13 cellular contexts compared by ENCODE assay signal in genomic region chr10:3869036-3869435, GRCh38.
DNase-seq lines count a peak whose midpoint lies in the region; ATAC-seq and TF ChIP-seq lines count a peak whose summit lies in the region.
"Had no signal": no experiment of that assay in that cellular context is flagged by ENCODE, and none has a peak within 500 bp of the region (broad histone marks: within the 10 kb centered on the region; RNA-seq: fewer than 3 reads in every experiment).

No MANE protein-coding gene starts in this region.

- no peak for DNase-seq in activated naive CD8-positive, alpha-beta T cell treated with anti-CD3 and anti-CD28 coated beads for 36 hours
- peak; percentile 62 for DNase-seq in hepatocyte (ENCODE audit: low spot score)
- DNase-seq in transverse colon: peak; percentile 41
- DNase-seq in NOMO-1 (lab: John Stamatoyannopoulos, UW; ENCODE audit: unreplicated experiment in 2 of 2): no peak
- no peak for DNase-seq in middle frontal gyrus (ENCODE audit: extremely low spot score, low spot score)
- DNase-seq: NCI-H226, right cardiac atrium, upper lobe of left lung had no signal

- TF ChIP-seq CTCF in hepatocyte (IDR thresholded peaks at IDR 0.05; ENCODE audit: poor library complexity) (no peak), transverse colon (IDR thresholded peaks at IDR 0.05) (no peak)

- no peaks in the 10 kb centered on the region for H3K9me3 ChIP-seq in hepatocyte (ENCODE audit: low read depth)
- H3K9me3 ChIP-seq in transverse colon: no peaks in the 10 kb centered on the region
- H3K9me3 ChIP-seq: breast epithelium, upper lobe of left lung had no signal

- H3K36me3 Mint-ChIP-seq in activated naive CD8-positive, alpha-beta T cell: peaks cover 2% of the 10 kb centered on the region
- peaks cover 2% of the 10 kb centered on the region for H3K36me3 Mint-ChIP-seq in activated naive CD8-positive, alpha-beta T cell treated with anti-CD3 and anti-CD28 coated beads for 36 hours

- H2AFZ ChIP-seq in hepatocyte: no peak overlapping the region

- peak overlapping the region; percentile 34 for H3K27ac Mint-ChIP-seq in activated naive CD8-positive, alpha-beta T cell
- H3K27ac Mint-ChIP-seq in activated naive CD8-positive, alpha-beta T cell treated with anti-CD3 and anti-CD28 coated beads for 36 hours: no peak overlapping the region

- H4K20me1 ChIP-seq in hepatocyte (ENCODE audit: insufficient read depth, poor library complexity, severe bottlenecking): no peaks in the 10 kb centered on the region

- H3K4me3 Mint-ChIP-seq in activated naive CD8-positive, alpha-beta T cell: no peak overlapping the region
- H3K4me3 Mint-ChIP-seq in activated naive CD8-positive, alpha-beta T cell treated with anti-CD3 and anti-CD28 coated beads for 36 hours: no peak overlapping the region

- H3K27ac ChIP-seq in hepatocyte (peak overlapping the region; percentile 88), transverse colon (peak overlapping the region; percentile 71 to 80 (median 78))
- H3K27ac ChIP-seq: breast epithelium, RWPE1, upper lobe of left lung had no signal

- in situ Hi-C loops in transverse colon (cut with MboI; ENCODE audit: low pct_ligation_motif_present in 1 of 4, low pct_unique_long_range_greater_than_20kb in 1 of 4, low sequenced_read_pairs in 3 of 4): loop anchor here in 1 of 4 donors (10.0 kb wide), 1 partner anchor 84 kb away; the partner anchor contains the start of gene KLF6

- no peak for TF ChIP-seq EP300 in transverse colon (IDR thresholded peaks at IDR 0.05; ENCODE audit: low read depth)

- no peaks in the 10 kb centered on the region for H3K36me3 ChIP-seq in hepatocyte (replicated peaks; ENCODE audit: insufficient read depth, low read depth)
- H3K36me3 ChIP-seq in transverse colon: no peaks in the 10 kb centered on the region
- H3K36me3 ChIP-seq: breast epithelium, upper lobe of left lung had no signal

- H3K4me2 ChIP-seq in hepatocyte: no peak overlapping the region

- H3K27me3 Mint-ChIP-seq in activated naive CD8-positive, alpha-beta T cell: no peaks in the 10 kb centered on the region
- no peaks in the 10 kb centered on the region for H3K27me3 Mint-ChIP-seq in activated naive CD8-positive, alpha-beta T cell treated with anti-CD3 and anti-CD28 coated beads for 36 hours

- intact Hi-C loops in transverse colon (cut with DNase I; ENCODE audit: low total_unique reads): no loop called here

- H3K4me1 ChIP-seq in hepatocyte (ENCODE audit: insufficient read depth) (peaks cover 4% of the 10 kb centered on the region), transverse colon (peaks cover 1 to 65% (median 25%) of the 10 kb centered on the region in 4 donors)
- H3K4me1 ChIP-seq: breast epithelium had no signal

- no peak for TF ChIP-seq POLR2A in transverse colon (IDR thresholded peaks at IDR 0.05)

- H3K27me3 ChIP-seq in hepatocyte (no peaks in the 10 kb centered on the region), transverse colon (no peaks in the 10 kb centered on the region)
- H3K27me3 ChIP-seq: breast epithelium, upper lobe of left lung had no signal

- ATAC-seq in HG03159 (IDR thresholded peaks at IDR 0.05; ENCODE audit: unreplicated experiment) (peak; percentile 28), HG02610 (IDR thresholded peaks at IDR 0.05; ENCODE audit: unreplicated experiment) (no peak)
- ATAC-seq: right cardiac atrium had no signal

- H3K79me2 ChIP-seq in hepatocyte: no peaks in the 10 kb centered on the region

- H3K9me3 Mint-ChIP-seq in activated naive CD8-positive, alpha-beta T cell (ENCODE audit: low read depth): no peaks in the 10 kb centered on the region
- H3K9me3 Mint-ChIP-seq in activated naive CD8-positive, alpha-beta T cell treated with anti-CD3 and anti-CD28 coated beads for 36 hours: no peaks in the 10 kb centered on the region

- H3K4me1 Mint-ChIP-seq in activated naive CD8-positive, alpha-beta T cell (ENCODE audit: low read depth): peaks cover 59% of the 10 kb centered on the region
- peaks cover 55% of the 10 kb centered on the region for H3K4me1 Mint-ChIP-seq in activated naive CD8-positive, alpha-beta T cell treated with anti-CD3 and anti-CD28 coated beads for 36 hours

- H3K4me3 ChIP-seq in hepatocyte: no peak overlapping the region
- H3K4me3 ChIP-seq in transverse colon: no peak overlapping the region
- H3K4me3 ChIP-seq: breast epithelium, upper lobe of left lung had no signal

- no peaks in the 10 kb centered on the region for H3K9me2 ChIP-seq in hepatocyte (replicated peaks; ENCODE audit: insufficient read depth)

Comparison
In these comparisons a context has a peak if more than half of its experiments do, and no peak if none do; other contexts are left out.
1. DNase-seq: peak in hepatocyte (single experiment) and transverse colon (single experiment); none in activated naive CD8-positive, alpha-beta T cell treated with anti-CD3 and anti-CD28 coated beads for 36 hours (single experiment), NOMO-1 (0 of 2) and middle frontal gyrus (single experiment).